1 cellular context compared by ENCODE assay signal in genomic region chr11:64067257-64067993, GRCh38.
TF ChIP-seq lines count a peak whose summit lies in the region.

No MANE protein-coding gene starts in this region.

TF ChIP-seq in WTC11, 78 proteins besides CTCF, POLR2A, EP300 and RAD21 (continued from another document):
- TF ChIP-seq, protein P1, sequence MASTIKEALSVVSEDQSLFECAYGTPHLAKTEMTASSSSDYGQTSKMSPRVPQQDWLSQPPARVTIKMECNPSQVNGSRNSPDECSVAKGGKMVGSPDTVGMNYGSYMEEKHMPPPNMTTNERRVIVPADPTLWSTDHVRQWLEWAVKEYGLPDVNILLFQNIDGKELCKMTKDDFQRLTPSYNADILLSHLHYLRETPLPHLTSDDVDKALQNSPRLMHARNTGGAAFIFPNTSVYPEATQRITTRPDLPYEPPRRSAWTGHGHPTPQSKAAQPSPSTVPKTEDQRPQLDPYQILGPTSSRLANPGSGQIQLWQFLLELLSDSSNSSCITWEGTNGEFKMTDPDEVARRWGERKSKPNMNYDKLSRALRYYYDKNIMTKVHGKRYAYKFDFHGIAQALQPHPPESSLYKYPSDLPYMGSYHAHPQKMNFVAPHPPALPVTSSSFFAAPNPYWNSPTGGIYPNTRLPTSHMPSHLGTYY (CRISPR knock-in tag; IDR thresholded peaks at IDR 0.05), result no peak
- TF ChIP-seq, protein P2, sequence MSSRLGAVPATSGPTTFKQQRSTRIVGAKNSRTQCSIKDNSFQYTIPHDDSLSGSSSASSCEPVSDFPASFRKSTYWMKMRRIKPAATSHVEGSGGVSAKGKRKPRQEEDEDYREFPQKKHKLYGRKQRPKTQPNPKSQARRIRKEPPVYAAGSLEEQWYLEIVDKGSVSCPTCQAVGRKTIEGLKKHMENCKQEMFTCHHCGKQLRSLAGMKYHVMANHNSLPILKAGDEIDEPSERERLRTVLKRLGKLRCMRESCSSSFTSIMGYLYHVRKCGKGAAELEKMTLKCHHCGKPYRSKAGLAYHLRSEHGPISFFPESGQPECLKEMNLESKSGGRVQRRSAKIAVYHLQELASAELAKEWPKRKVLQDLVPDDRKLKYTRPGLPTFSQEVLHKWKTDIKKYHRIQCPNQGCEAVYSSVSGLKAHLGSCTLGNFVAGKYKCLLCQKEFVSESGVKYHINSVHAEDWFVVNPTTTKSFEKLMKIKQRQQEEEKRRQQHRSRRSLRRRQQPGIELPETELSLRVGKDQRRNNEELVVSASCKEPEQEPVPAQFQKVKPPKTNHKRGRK (CRISPR knock-in tag; IDR thresholded peaks at IDR 0.05; ENCODE audit: borderline replicate concordance), result no peak
- no peak for TF ChIP-seq USF2 (CRISPR knock-in tag; IDR thresholded peaks at IDR 0.05)
- no peak for TF ChIP-seq MXD4 (CRISPR knock-in tag; IDR thresholded peaks at IDR 0.05; ENCODE audit: borderline replicate concordance)
- no peak for TF ChIP-seq USF1 (CRISPR knock-in tag; IDR thresholded peaks at IDR 0.05)
- no peak for TF ChIP-seq NFE2L1 (CRISPR knock-in tag; IDR thresholded peaks at IDR 0.05)
- no peak for TF ChIP-seq SOX15 (CRISPR knock-in tag; IDR thresholded peaks at IDR 0.05)
- TF ChIP-seq, protein P3, sequence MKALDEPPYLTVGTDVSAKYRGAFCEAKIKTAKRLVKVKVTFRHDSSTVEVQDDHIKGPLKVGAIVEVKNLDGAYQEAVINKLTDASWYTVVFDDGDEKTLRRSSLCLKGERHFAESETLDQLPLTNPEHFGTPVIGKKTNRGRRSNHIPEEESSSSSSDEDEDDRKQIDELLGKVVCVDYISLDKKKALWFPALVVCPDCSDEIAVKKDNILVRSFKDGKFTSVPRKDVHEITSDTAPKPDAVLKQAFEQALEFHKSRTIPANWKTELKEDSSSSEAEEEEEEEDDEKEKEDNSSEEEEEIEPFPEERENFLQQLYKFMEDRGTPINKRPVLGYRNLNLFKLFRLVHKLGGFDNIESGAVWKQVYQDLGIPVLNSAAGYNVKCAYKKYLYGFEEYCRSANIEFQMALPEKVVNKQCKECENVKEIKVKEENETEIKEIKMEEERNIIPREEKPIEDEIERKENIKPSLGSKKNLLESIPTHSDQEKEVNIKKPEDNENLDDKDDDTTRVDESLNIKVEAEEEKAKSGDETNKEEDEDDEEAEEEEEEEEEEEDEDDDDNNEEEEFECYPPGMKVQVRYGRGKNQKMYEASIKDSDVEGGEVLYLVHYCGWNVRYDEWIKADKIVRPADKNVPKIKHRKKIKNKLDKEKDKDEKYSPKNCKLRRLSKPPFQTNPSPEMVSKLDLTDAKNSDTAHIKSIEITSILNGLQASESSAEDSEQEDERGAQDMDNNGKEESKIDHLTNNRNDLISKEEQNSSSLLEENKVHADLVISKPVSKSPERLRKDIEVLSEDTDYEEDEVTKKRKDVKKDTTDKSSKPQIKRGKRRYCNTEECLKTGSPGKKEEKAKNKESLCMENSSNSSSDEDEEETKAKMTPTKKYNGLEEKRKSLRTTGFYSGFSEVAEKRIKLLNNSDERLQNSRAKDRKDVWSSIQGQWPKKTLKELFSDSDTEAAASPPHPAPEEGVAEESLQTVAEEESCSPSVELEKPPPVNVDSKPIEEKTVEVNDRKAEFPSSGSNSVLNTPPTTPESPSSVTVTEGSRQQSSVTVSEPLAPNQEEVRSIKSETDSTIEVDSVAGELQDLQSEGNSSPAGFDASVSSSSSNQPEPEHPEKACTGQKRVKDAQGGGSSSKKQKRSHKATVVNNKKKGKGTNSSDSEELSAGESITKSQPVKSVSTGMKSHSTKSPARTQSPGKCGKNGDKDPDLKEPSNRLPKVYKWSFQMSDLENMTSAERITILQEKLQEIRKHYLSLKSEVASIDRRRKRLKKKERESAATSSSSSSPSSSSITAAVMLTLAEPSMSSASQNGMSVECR (CRISPR knock-in tag; IDR thresholded peaks at IDR 0.05; ENCODE audit: borderline replicate concordance), result no peak
- no peak for TF ChIP-seq MAX (CRISPR knock-in tag; IDR thresholded peaks at IDR 0.05)
- TF ChIP-seq, protein P4, sequence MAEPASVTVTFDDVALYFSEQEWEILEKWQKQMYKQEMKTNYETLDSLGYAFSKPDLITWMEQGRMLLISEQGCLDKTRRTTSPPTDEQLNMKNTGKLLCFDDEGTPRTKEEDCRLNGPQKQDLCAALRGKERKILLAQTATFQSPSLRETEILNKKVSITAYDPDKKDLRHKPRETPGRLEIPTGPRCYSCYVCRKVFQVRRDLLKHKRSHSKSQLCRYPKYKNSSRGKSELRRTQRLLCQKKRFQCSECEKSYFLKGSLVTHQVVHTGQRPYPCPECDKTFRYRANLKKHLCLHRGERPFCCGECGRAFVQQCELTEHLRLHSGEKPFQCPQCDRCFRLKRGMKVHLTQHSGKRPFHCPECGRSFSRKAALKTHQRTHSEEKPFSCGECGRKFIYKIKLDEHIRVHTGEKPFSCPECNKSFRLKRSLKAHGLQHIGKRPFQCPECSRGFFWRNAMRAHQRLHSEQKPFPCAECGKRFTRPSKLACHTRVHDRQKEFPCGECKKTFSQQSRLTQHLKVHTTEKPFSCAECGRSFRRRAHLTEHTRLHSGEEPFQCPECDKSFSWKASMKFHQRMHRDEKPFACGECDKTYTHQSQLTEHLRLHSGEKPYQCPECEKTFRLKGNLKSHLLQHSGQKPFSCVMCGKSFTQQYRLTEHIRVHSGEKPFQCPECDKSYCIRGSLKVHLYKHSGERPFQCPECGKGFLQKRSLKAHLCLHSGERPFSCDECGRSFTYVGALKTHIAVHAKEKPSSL (CRISPR knock-in tag; conservative IDR thresholded peaks at IDR 0.05), result no peak
